18 cellular contexts compared by ENCODE assay signal in genomic region chr5:27947088-27947487, GRCh38.
DNase-seq lines count a peak whose midpoint lies in the region; ATAC-seq and TF ChIP-seq lines count a peak whose summit lies in the region.
"Had no signal": no experiment of that assay in that cellular context is flagged by ENCODE, and none has a peak within 500 bp of the region (broad histone marks: within the 10 kb centered on the region; RNA-seq: fewer than 3 reads in every experiment).

No MANE protein-coding gene starts in this region.

- DNase-seq in DMS79 (lab: John Stamatoyannopoulos, UW) (peak; percentile 27), NCI-H226 (peak; percentile 70), choroid plexus epithelial cell (ENCODE audit: low read depth) (peak; percentile 9), neuronal stem cell (ENCODE audit: low spot score) (peak; percentile 3), osteocyte (ENCODE audit: extremely low spot score, unreplicated experiment) (no peak), NCI-H1048 (lab: John Stamatoyannopoulos, UW) (no peak)
- DNase-seq: activated CD4-positive, alpha-beta T cell treated with anti-CD3 and anti-CD28 coated beads for 36 hours; activated effector memory CD4-positive, alpha-beta T cell treated with Interleukin-2 at 50 U/mL for 16 hours; DMS153; left ventricle myocardium superior; NCI-H1092 treated with DMSO at 0.1 percent for 48 hours; small intestine; T1000 had no signal

- no peak overlapping the region for H3K4ac ChIP-seq in neuronal stem cell (ENCODE audit: low read length)

- no peaks in the 10 kb centered on the region for H3K36me3 ChIP-seq in neuronal stem cell (replicated peaks in 1 of 2; ENCODE audit: control insufficient read depth in 2 of 2, insufficient read depth in 2 of 2, low read length in 2 of 2)
- H3K36me3 ChIP-seq: BLaER1, thoracic aorta had no signal

- no peak overlapping the region for H3K4me3 Mint-ChIP-seq in osteocyte (ENCODE audit: unreplicated experiment)
- H3K4me3 Mint-ChIP-seq: activated CD4-positive, alpha-beta T cell treated with anti-CD3 and anti-CD28 coated beads for 36 hours; IgD-negative memory B cell had no signal

- no peaks in the 10 kb centered on the region for H3K9me3 Mint-ChIP-seq in osteocyte (ENCODE audit: unreplicated experiment)

- H3K4me3 ChIP-seq in choroid plexus epithelial cell (ENCODE audit: low read depth, low read length), result no peak overlapping the region
- no peak overlapping the region for H3K4me3 ChIP-seq in neuronal stem cell (ENCODE audit: low read length in 2 of 2)
- H3K4me3 ChIP-seq: BLaER1, thoracic aorta had no signal

- H3K36me3 Mint-ChIP-seq in osteocyte (ENCODE audit: unreplicated experiment), result no peaks in the 10 kb centered on the region
- H3K36me3 Mint-ChIP-seq: IgD-negative memory B cell had no signal

- H2AK5ac ChIP-seq in neuronal stem cell (ENCODE audit: low read depth, low read length), result no peak overlapping the region

- H4K8ac ChIP-seq in neuronal stem cell (ENCODE audit: low read depth, low read length), result no peak overlapping the region

- TF ChIP-seq CTCF in choroid plexus epithelial cell (conservative IDR thresholded peaks at IDR 0.05; ENCODE audit: low read depth, low read length) (no peak), osteocyte (IDR thresholded peaks at IDR 0.05) (no peak)

- peak overlapping the region; percentile 73 for H2AFZ ChIP-seq in neuronal stem cell (ENCODE audit: low read length)

- H3K4me1 ChIP-seq in neuronal stem cell (ENCODE audit: control insufficient read depth in 2 of 2, insufficient read depth in 1 of 2, low read depth in 1 of 2, low read length in 2 of 2), result no peaks in the 10 kb centered on the region
- H3K4me1 ChIP-seq: BLaER1 had no signal

- no peak overlapping the region for H3K23ac ChIP-seq in neuronal stem cell (ENCODE audit: low read depth, low read length, poor library complexity)

- no peaks in the 10 kb centered on the region for H3K79me1 ChIP-seq in neuronal stem cell (ENCODE audit: low read depth, low read length)

- no peak overlapping the region for H3K27ac Mint-ChIP-seq in osteocyte (ENCODE audit: unreplicated experiment)
- H3K27ac Mint-ChIP-seq: activated CD4-positive, alpha-beta T cell treated with anti-CD3 and anti-CD28 coated beads for 36 hours; IgD-negative memory B cell; progenitor cell of endocrine pancreas had no signal

- no peak overlapping the region for H2BK120ac ChIP-seq in neuronal stem cell (ENCODE audit: low read depth, low read length)

- H3K9me3 ChIP-seq in neuronal stem cell (replicated peaks in 1 of 2; ENCODE audit: control insufficient read depth in 2 of 2, insufficient read depth in 1 of 2, low read depth in 1 of 2, low read length in 2 of 2), result no peaks in the 10 kb centered on the region
- H3K9me3 ChIP-seq: BLaER1, thoracic aorta had no signal

- H2BK5ac ChIP-seq in neuronal stem cell (ENCODE audit: low read length), result no peak overlapping the region

- no peak overlapping the region for H2BK15ac ChIP-seq in neuronal stem cell (ENCODE audit: low read length)

- no CpG with 5 or more reads among the region's 1 CpG for WGBS in neuronal stem cell (ENCODE audit: extremely low coverage in 2 of 2, insufficient read length in 2 of 2, insufficient replicate concordance in 1 of 2), 2 donors

- no peak overlapping the region for H3K27ac ChIP-seq in neuronal stem cell (replicated peaks; ENCODE audit: low read length)
- H3K27ac ChIP-seq: BLaER1, thoracic aorta had no signal

- ATAC-seq in HG03039 (IDR thresholded peaks at IDR 0.05; ENCODE audit: unreplicated experiment), result no peak
- ATAC-seq: activated CD4-positive, alpha-beta T cell treated with anti-CD3 and anti-CD28 coated beads for 36 hours; left ventricle myocardium superior had no signal

- no peak overlapping the region for H2BK12ac ChIP-seq in neuronal stem cell (ENCODE audit: low read length)

- H3K4me2 ChIP-seq in neuronal stem cell (ENCODE audit: insufficient read depth, low read length, poor library complexity, severe bottlenecking), result no peak overlapping the region
- H3K4me2 ChIP-seq: BLaER1 had no signal

- H3K9ac ChIP-seq in neuronal stem cell (ENCODE audit: low read depth, low read length, poor library complexity), result no peak overlapping the region
- H3K9ac ChIP-seq: BLaER1 had no signal

- no peaks in the 10 kb centered on the region for H3K27me3 Mint-ChIP-seq in osteocyte (ENCODE audit: unreplicated experiment)
- H3K27me3 Mint-ChIP-seq: activated CD4-positive, alpha-beta T cell treated with anti-CD3 and anti-CD28 coated beads for 36 hours; IgD-negative memory B cell; progenitor cell of endocrine pancreas had no signal

- H3K27me3 ChIP-seq in neuronal stem cell (ENCODE audit: control insufficient read depth in 3 of 3, insufficient read depth in 3 of 3, low read depth in 1 of 3, low read length in 3 of 3), result no peaks in the 10 kb centered on the region
- H3K27me3 ChIP-seq: BLaER1 had no signal

- no peak overlapping the region for H3K18ac ChIP-seq in neuronal stem cell (ENCODE audit: low read length)

- no peak overlapping the region for H3K14ac ChIP-seq in neuronal stem cell (ENCODE audit: low read length)

- no peak overlapping the region for H4K91ac ChIP-seq in neuronal stem cell (ENCODE audit: low read depth, low read length, poor library complexity)

- H3K4me1 Mint-ChIP-seq in osteocyte (ENCODE audit: unreplicated experiment), result no peaks in the 10 kb centered on the region
- H3K4me1 Mint-ChIP-seq: activated CD4-positive, alpha-beta T cell treated with anti-CD3 and anti-CD28 coated beads for 36 hours; IgD-negative memory B cell had no signal

Comparison
In these comparisons a context has a peak if more than half of its experiments do, and no peak if none do; other contexts are left out.
1. DNase-seq: peak in DMS79 (single experiment), NCI-H226 (single experiment), choroid plexus epithelial cell (single experiment) and neuronal stem cell (single experiment); none in osteocyte (single experiment) and NCI-H1048 (single experiment).